14 cellular contexts compared by ENCODE assay signal in the genomic region with DNA sequence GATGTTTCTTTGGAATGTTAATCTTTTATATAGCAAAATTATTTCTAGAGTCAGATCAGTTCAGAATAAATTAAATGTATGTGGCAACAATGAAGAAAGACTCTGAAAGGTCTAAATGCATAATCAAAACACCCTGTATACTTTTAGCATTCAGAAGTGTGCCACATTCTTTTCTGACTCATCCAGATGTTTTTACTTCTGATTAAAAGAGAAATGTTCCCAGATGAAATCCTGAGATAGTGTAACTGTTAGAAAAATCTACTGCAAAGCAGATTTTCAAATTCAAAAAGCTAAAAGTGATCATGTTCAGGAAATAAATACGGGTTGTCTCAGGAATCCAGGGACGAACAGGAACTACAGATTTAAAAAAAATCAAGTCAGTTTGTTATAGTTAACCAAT.
DNase-seq lines count a peak whose midpoint lies in the region; ATAC-seq and TF ChIP-seq lines count a peak whose summit lies in the region.
"Had no signal": no experiment of that assay in that cellular context is flagged by ENCODE, and none has a peak within 500 bp of the region (broad histone marks: within the 10 kb centered on the region; RNA-seq: fewer than 3 reads in every experiment).

No MANE protein-coding gene starts in this region.

- H3K27ac Mint-ChIP-seq in MCF 10A (ENCODE audit: low read depth, unreplicated experiment) = peak overlapping the region; percentile 12
- H3K27ac Mint-ChIP-seq: CD4-positive, alpha-beta memory T cell had no signal

- no peak overlapping the region for H3K4me3 Mint-ChIP-seq in MCF 10A (ENCODE audit: unreplicated experiment)
- H3K4me3 Mint-ChIP-seq: CD4-positive, alpha-beta memory T cell had no signal

- POLR2A ChIA-PET in MCF 10A (lab: Yijun Ruan, JAX) = interaction anchor here (0.5 to 0.6 kb wide), 2 partner anchors 481 to 502 kb away, joined by 3 to 4 read pairs; no protein-coding TSS in a partner anchor

- H3K36me3 Mint-ChIP-seq in MCF 10A (ENCODE audit: insufficient read depth, unreplicated experiment) = no peaks in the 10 kb centered on the region
- H3K36me3 Mint-ChIP-seq: CD4-positive, alpha-beta memory T cell had no signal

- no peaks in the 10 kb centered on the region for H3K9me3 ChIP-seq in breast epithelium
- no peaks in the 10 kb centered on the region for H3K9me3 ChIP-seq in suprapubic skin
- H3K9me3 ChIP-seq: Peyer's patch had no signal

- no peaks in the 10 kb centered on the region for H3K27me3 Mint-ChIP-seq in MCF 10A (ENCODE audit: insufficient read depth, unreplicated experiment)
- H3K27me3 Mint-ChIP-seq: CD4-positive, alpha-beta memory T cell had no signal

- TF ChIP-seq CTCF in MCF 10A (IDR thresholded peaks at IDR 0.05; ENCODE audit: unreplicated experiment) (no peak), breast epithelium (IDR thresholded peaks at IDR 0.05) (no peak), choroid plexus epithelial cell (conservative IDR thresholded peaks at IDR 0.05; ENCODE audit: low read depth, low read length) (no peak), fibroblast of the aortic adventitia (IDR thresholded peaks at IDR 0.05; ENCODE audit: insufficient read depth, low read length) (no peak), suprapubic skin (IDR thresholded peaks at IDR 0.05) (no peak)

- H3K9me3 Mint-ChIP-seq in MCF 10A (ENCODE audit: unreplicated experiment) = no peaks in the 10 kb centered on the region
- H3K9me3 Mint-ChIP-seq: CD4-positive, alpha-beta memory T cell had no signal

- intact Hi-C loops in MCF 10A (cut with micrococcal nuclease) (loop anchor here (10.0 kb wide), 1 partner anchor 341 kb away; no protein-coding TSS in a partner anchor), breast epithelium (cut with DNase I; ENCODE audit: low total_unique reads) (no loop called here)

- CTCF ChIA-PET in MCF 10A (lab: Yijun Ruan, JAX) = interaction anchor here (0.6 kb wide), 1 partner anchor 1705 kb away, joined by 3 read pairs; no protein-coding TSS in a partner anchor

- peaks cover 22% of the 10 kb centered on the region for H3K4me1 Mint-ChIP-seq in MCF 10A (ENCODE audit: insufficient read depth, unreplicated experiment)
- H3K4me1 Mint-ChIP-seq: CD4-positive, alpha-beta memory T cell had no signal

- DNase-seq in MCF 10A (ENCODE audit: unreplicated experiment) (peak; percentile 9), breast epithelium (ENCODE audit: low spot score in 2 of 2) (no peak), choroid plexus epithelial cell (ENCODE audit: low read depth) (peak; percentile 20), fibroblast of the aortic adventitia (ENCODE audit: low read depth) (peak; percentile 32), suprapubic skin (ENCODE audit: low spot score in 2 of 2) (no peak)
- no peak for DNase-seq in stimulated activated CD4-positive, alpha-beta T cell treated with anti-CD3 and anti-CD28 coated beads, Interleukin-12 subunit alpha, Interleukin-12 subunit beta, amount 100 ng/mL, for 4 hours
- DNase-seq: CD4-positive, alpha-beta memory T cell; NCI-H146; Peyer's patch had no signal

- TF ChIP-seq POLR2A in breast epithelium (IDR thresholded peaks at IDR 0.05) (no peak), suprapubic skin (IDR thresholded peaks at IDR 0.05) (no peak)

- no TSS peak for BruUV-seq in MCF 10A (replicated peaks; lab: Mats Ljungman, UMichigan)

- H3K4me3 ChIP-seq in breast epithelium (no peak overlapping the region), choroid plexus epithelial cell (ENCODE audit: low read depth, low read length) (no peak overlapping the region), fibroblast of the aortic adventitia (ENCODE audit: low read depth, low read length) (no peak overlapping the region), suprapubic skin (no peak overlapping the region)
- H3K4me3 ChIP-seq: Peyer's patch had no signal

- WGBS in suprapubic skin = 29% methylated on average over 2 of the region's 2 CpGs

- no peak for ATAC-seq in HG03432 (IDR thresholded peaks at IDR 0.05; ENCODE audit: unreplicated experiment)
- no peak for ATAC-seq in HG02759 (IDR thresholded peaks at IDR 0.05; ENCODE audit: unreplicated experiment)
- ATAC-seq: Right ventricle myocardium inferior had no signal

- TF ChIP-seq EP300 in suprapubic skin (IDR thresholded peaks at IDR 0.05) = no peak

- H3K27me3 ChIP-seq in breast epithelium (no peaks in the 10 kb centered on the region), suprapubic skin (no peaks in the 10 kb centered on the region)
- H3K27me3 ChIP-seq: Peyer's patch had no signal

- no peaks in the 10 kb centered on the region for H3K4me1 ChIP-seq in breast epithelium
- H3K4me1 ChIP-seq in suprapubic skin = no peaks in the 10 kb centered on the region
- H3K4me1 ChIP-seq: Peyer's patch had no signal

- no peak overlapping the region for H3K27ac ChIP-seq in breast epithelium
- peak overlapping the region; percentile 14 for H3K27ac ChIP-seq in suprapubic skin
- H3K27ac ChIP-seq: 22Rv1, KMS-11, Peyer's patch had no signal

- no peaks in the 10 kb centered on the region for H3K36me3 ChIP-seq in breast epithelium
- no peaks in the 10 kb centered on the region for H3K36me3 ChIP-seq in suprapubic skin
- H3K36me3 ChIP-seq: Peyer's patch had no signal

Comparison
In these comparisons a context has a peak if more than half of its experiments do, and no peak if none do; other contexts are left out.
1. DNase-seq: peak in MCF 10A (single experiment), choroid plexus epithelial cell (single experiment) and fibroblast of the aortic adventitia (single experiment); none in breast epithelium (0 of 2), suprapubic skin (0 of 2) and stimulated activated CD4-positive, alpha-beta T cell treated with anti-CD3 and anti-CD28 coated beads, Interleukin-12 subunit alpha, Interleukin-12 subunit beta, amount 100 ng/mL, for 4 hours (single experiment).